8 cellular contexts compared by ENCODE assay signal in genomic region chr2:10080536-10081304, GRCh38. TPM values are rescaled to one million over a fixed set of nuclear protein-coding genes. Genes with fewer than 3 reads are reported as not detected.
DNase-seq lines count a peak whose midpoint lies in the region; ATAC-seq and TF ChIP-seq lines count a peak whose summit lies in the region.

No MANE protein-coding gene starts in this region.

- H3K9me1 ChIP-seq in IMR-90 (ENCODE audit: insufficient read depth, low read length), result no peaks in the 10 kb centered on the region; the same call in 1 of the 2 replicates

- dilution Hi-C loops in IMR-90 (cut with HindIII; ENCODE audit: low sequenced_read_pairs, unreplicated experiment), result no loop called here

- H3K79me1 ChIP-seq in IMR-90 (ENCODE audit: low read depth in 1 of 2, low read length in 2 of 2) (no peaks in the 10 kb centered on the region), neuronal stem cell (ENCODE audit: low read depth, low read length) (no peaks in the 10 kb centered on the region)

- no peak overlapping the region for H2BK120ac ChIP-seq in IMR-90 (ENCODE audit: low read depth, low read length)
- no peak overlapping the region for H2BK120ac ChIP-seq in neuronal stem cell (ENCODE audit: low read depth, low read length)

- H2BK5ac ChIP-seq in IMR-90 (ENCODE audit: low read depth, low read length, poor library complexity, severe bottlenecking) (no peak overlapping the region), neuronal stem cell (ENCODE audit: low read length) (no peak overlapping the region)

- H2BK12ac ChIP-seq in neuronal stem cell (ENCODE audit: low read length), result no peak overlapping the region

- H3K4me1 ChIP-seq in IMR-90 (ENCODE audit: control insufficient read depth, insufficient read depth, low read length) (0 out of 2 replicates have a peak, but pooled peaks cover 2% of the 10 kb centered on the region), colonic mucosa (peaks cover 5% of the 10 kb centered on the region), neuronal stem cell (ENCODE audit: control insufficient read depth in 2 of 2, insufficient read depth in 1 of 2, low read depth in 1 of 2, low read length in 2 of 2) (peaks cover 3 to 5% of the 10 kb centered on the region in 2 donors), adrenal gland (replicated peaks in 1 of 2) (peaks cover 0 to 15% of the 10 kb centered on the region in 2 donors)

- peaks cover 66% of the 10 kb centered on the region for H3K27me3 ChIP-seq in IMR-90 (ENCODE audit: control insufficient read depth, insufficient read depth, low read length)
- H3K27me3 ChIP-seq in colonic mucosa, result peaks cover 40% of the 10 kb centered on the region
- peaks cover 9 to 90% (median 42%) of the 10 kb centered on the region in 3 experiments for H3K27me3 ChIP-seq in neuronal stem cell (ENCODE audit: control insufficient read depth in 3 of 3, insufficient read depth in 3 of 3, low read depth in 1 of 3, low read length in 3 of 3)
- H3K27me3 ChIP-seq in adrenal gland, result peaks cover 39% of the 10 kb centered on the region

- no peak for TF ChIP-seq CTCF in IMR-90 (conservative IDR thresholded peaks at IDR 0.05; ENCODE audit: low read depth, low read length)
- no peak for TF ChIP-seq CTCF in colonic mucosa (IDR thresholded peaks at IDR 0.05)
- no peak for TF ChIP-seq CTCF in adrenal gland (IDR thresholded peaks at IDR 0.05)

- H3K18ac ChIP-seq in IMR-90 (ENCODE audit: low read depth, low read length) (no peak overlapping the region), neuronal stem cell (ENCODE audit: low read length) (peak overlapping the region; percentile 71)

- TF ChIP-seq RAD21 in IMR-90 (IDR thresholded peaks at IDR 0.05; ENCODE audit: low read length), result no peak

- no peak overlapping the region for H3K4me2 ChIP-seq in IMR-90 (ENCODE audit: low read depth, low read length)
- H3K4me2 ChIP-seq in neuronal stem cell (ENCODE audit: insufficient read depth, low read length, poor library complexity, severe bottlenecking), result peak overlapping the region; percentile 48

- 0% methylated on average over 8 of the region's 45 CpGs; no CpG with 5 or more reads in 1 of the 2 experiments for WGBS in IMR-90 (ENCODE audit: extremely low coverage in 2 of 2, insufficient read length in 1 of 2), 2 experiments
- WGBS in neuronal stem cell (ENCODE audit: extremely low coverage in 2 of 2, insufficient read length in 2 of 2, insufficient replicate concordance in 1 of 2), 2 donors, result no CpG with 5 or more reads among the region's 45 CpGs
- WGBS in adrenal gland, 4 donors, result 9 to 46% (median 11%) methylated on average over 10 to 45 of the region's 45 CpGs

- H3K4me3 ChIP-seq in IMR-90 (ENCODE audit: insufficient read depth, low read depth, low read length) (no peak overlapping the region; the same call in 1 of the 2 replicates), colonic mucosa (peak overlapping the region; percentile 35), neuronal stem cell (ENCODE audit: low read length in 2 of 2) (peak overlapping the region in 1 of 2 donors; percentile 52), adrenal gland (peak overlapping the region in 1 of 4 donors; percentile 83)

- H2BK15ac ChIP-seq in IMR-90 (ENCODE audit: low read depth, low read length) (no peak overlapping the region), neuronal stem cell (ENCODE audit: low read length) (peak overlapping the region; percentile 60)

- H3K4ac ChIP-seq in IMR-90 (ENCODE audit: low read depth, low read length), result no peak overlapping the region
- no peak overlapping the region for H3K4ac ChIP-seq in neuronal stem cell (ENCODE audit: low read length)

- no peak overlapping the region for H3K23ac ChIP-seq in IMR-90 (ENCODE audit: low read depth, low read length)
- H3K23ac ChIP-seq in neuronal stem cell (ENCODE audit: low read depth, low read length, poor library complexity), result peak overlapping the region; percentile 82

- H3K9ac ChIP-seq in IMR-90 (ENCODE audit: low read depth, low read length) (no peak overlapping the region), colonic mucosa (ENCODE audit: low read depth in 2 of 2, low read length in 2 of 2) (peak overlapping the region in 1 of 2 donors; percentile 7), neuronal stem cell (ENCODE audit: low read depth, low read length, poor library complexity) (peak overlapping the region; percentile 74)

- H3K27ac ChIP-seq in IMR-90 (ENCODE audit: insufficient read depth, low read length) (no peak overlapping the region), colonic mucosa (no peak overlapping the region), neuronal stem cell (replicated peaks; ENCODE audit: low read length) (no peak overlapping the region), adrenal gland (peak overlapping the region in 1 of 5 donors; percentile 80)

- H4K8ac ChIP-seq in IMR-90 (ENCODE audit: low read depth in 2 of 2, low read length in 2 of 2) (no peak overlapping the region), neuronal stem cell (ENCODE audit: low read depth, low read length) (no peak overlapping the region)

- H4K5ac ChIP-seq in IMR-90 (ENCODE audit: low read depth, low read length), result no peak overlapping the region

- H2AFZ ChIP-seq in IMR-90 (replicated peaks; ENCODE audit: low read length, poor library complexity) (peak overlapping the region; percentile 25), neuronal stem cell (ENCODE audit: low read length) (peak overlapping the region; percentile 90)

- intact Hi-C loops in IMR-90 (cut with micrococcal nuclease) (no loop called here), colonic mucosa (cut with DNase I) (no loop called here), adrenal gland (cut with DNase I) (no loop called here)

- H3K36me3 ChIP-seq in IMR-90 (ENCODE audit: control insufficient read depth, insufficient read depth, low read length) (no peaks in the 10 kb centered on the region), colonic mucosa (no peaks in the 10 kb centered on the region), neuronal stem cell (replicated peaks in 1 of 2; ENCODE audit: control insufficient read depth in 2 of 2, insufficient read depth in 2 of 2, low read length in 2 of 2) (no peaks in the 10 kb centered on the region), adrenal gland (replicated peaks in 1 of 2) (no peaks in the 10 kb centered on the region)

- no TSS peak for BruUV-seq in IMR-90 (replicated peaks; lab: Mats Ljungman, UMichigan)

- no peak overlapping the region for H4K91ac ChIP-seq in IMR-90 (ENCODE audit: insufficient read depth, low read depth, low read length)
- no peak overlapping the region for H4K91ac ChIP-seq in neuronal stem cell (ENCODE audit: low read depth, low read length, poor library complexity)

- H3K9me3 ChIP-seq in IMR-90 (ENCODE audit: control insufficient read depth, insufficient read depth, low read length), result no peaks in the 10 kb centered on the region
- no peaks in the 10 kb centered on the region for H3K9me3 ChIP-seq in colonic mucosa
- no peaks in the 10 kb centered on the region for H3K9me3 ChIP-seq in neuronal stem cell (replicated peaks in 1 of 2; ENCODE audit: control insufficient read depth in 2 of 2, insufficient read depth in 1 of 2, low read depth in 1 of 2, low read length in 2 of 2)
- H3K9me3 ChIP-seq in adrenal gland (replicated peaks in 1 of 3), result no peaks in the 10 kb centered on the region

- TF ChIP-seq POLR2A in IMR-90 (IDR thresholded peaks at IDR 0.05; ENCODE audit: low read depth, low read length) (no peak), adrenal gland (IDR thresholded peaks at IDR 0.05) (no peak)

- POLR2A ChIA-PET in IMR-90 (lab: Charles Lee; ENCODE audit: unreplicated experiment), result no interaction called here

- in situ Hi-C loops in IMR-90 (cut with MboI; ENCODE audit: low sequenced_read_pairs), result no loop called here

- H4K20me1 ChIP-seq in IMR-90 (ENCODE audit: insufficient read depth, low read length), result 0 out of 2 replicates have a peak, but pooled peaks cover 3% of the 10 kb centered on the region

- peak; percentile 16 for DNase-seq in stimulated activated CD4-positive, alpha-beta T cell treated with anti-CD3 and anti-CD28 coated beads, Interleukin-15, amount 100 ng/mL, for 24 hours
- DNase-seq in stimulated activated CD4-positive, alpha-beta T cell treated with anti-CD3 and anti-CD28 coated beads, Interleukin-4, amount 100 ng/mL, for 24 hours, result no peak
- DNase-seq in IMR-90 (no peak), colonic mucosa (no peak), neuronal stem cell (ENCODE audit: low spot score) (no peak), adrenal gland (no peak)
- no peak for DNase-seq in NK-92 treated with Interleukin-12 subunit alpha and Interleukin-12 subunit beta, amount 100 ng/mL, for 24 hours (lab: John Stamatoyannopoulos, UW)

- H2AK5ac ChIP-seq in IMR-90 (ENCODE audit: low read depth, low read length), result no peak overlapping the region
- H2AK5ac ChIP-seq in neuronal stem cell (ENCODE audit: low read depth, low read length), result no peak overlapping the region

- ATAC-seq in IMR-90 (ENCODE audit: low read depth) (no peak), HG03442 (IDR thresholded peaks at IDR 0.05; ENCODE audit: unreplicated experiment) (no peak)

- no peak overlapping the region for H2AK9ac ChIP-seq in IMR-90 (replicated peaks; ENCODE audit: low read depth, low read length, poor library complexity)

- H3K14ac ChIP-seq in IMR-90 (replicated peaks; ENCODE audit: low read depth, low read length), result no peak overlapping the region
- no peak overlapping the region for H3K14ac ChIP-seq in neuronal stem cell (ENCODE audit: low read length)

- H2BK20ac ChIP-seq in IMR-90 (ENCODE audit: low read depth, low read length), result no peak overlapping the region

- H3K56ac ChIP-seq in IMR-90 (ENCODE audit: extremely low read depth, insufficient read depth, low read length), result no peak overlapping the region

- CTCF ChIA-PET in IMR-90 (lab: Yijun Ruan, JAX), result no interaction called here

RNA-seq across cellular contexts. Expression of gene CYS1, which starts 0.5 kb away (rescaled TPM):
- under 0.01 and 0.28 TPM in 2 replicates for total RNA-seq in IMR-90 (2012; rRNA removed)
- 0.12 and 0.17 TPM in 2 replicates for polyA plus RNA-seq in IMR-90 (2012; rRNA removed)
- polyA plus RNA-seq in IMR-90 (2012; cell fraction: cytosol; rRNA removed), result 0.17 and 0.27 TPM in 2 replicates
- polyA plus RNA-seq in IMR-90 (2012; cell fraction: nucleus; rRNA removed; ENCODE audit: low replicate concordance), result 0.06 and 0.14 TPM in 2 replicates
- 1 to 10 TPM in 1 of 2 donors, under 1 TPM in 1; 0.52 to 2.5 TPM for total RNA-seq in colonic mucosa
- polyA plus RNA-seq in neuronal stem cell (2013, experiment 1 of 2), result 0.26 TPM
- 0.24 TPM for polyA plus RNA-seq in neuronal stem cell (2013, experiment 2 of 2)
- total RNA-seq in adrenal gland, result 1 to 10 TPM in 6 of 8 donors, under 1 TPM in 2; 0.18 to 3.6 (median 1.6) TPM
- 1 to 10 TPM in 1 of 3 donors, under 1 TPM in 2; 0.05 to 1.1 (median 0.48) TPM for polyA plus RNA-seq in adrenal gland

RNA-seq across cellular contexts. Expression of gene KLF11, which starts 37.4 kb away (rescaled TPM):
- total RNA-seq in IMR-90 (2012; rRNA removed) (2.0 and 2.2 TPM in 2 replicates), colonic mucosa (10 to 100 TPM in 1 of 2 donors, 1 to 10 TPM in 1; 6.6 to 11.2 TPM), adrenal gland (10 to 100 TPM; 20.9 to 75.7 (median 29.5) TPM)
- polyA plus RNA-seq in IMR-90 (2012; rRNA removed) (2.4 and 2.5 TPM in 2 replicates), adrenal gland (10 to 100 TPM in 1 of 3 donors, 1 to 10 TPM in 2; 6.8 to 21.5 (median 8.5) TPM)
- 2.4 TPM in 2 replicates for polyA plus RNA-seq in IMR-90 (2012; cell fraction: cytosol; rRNA removed)
- 2.3 and 3.4 TPM in 2 replicates for polyA plus RNA-seq in IMR-90 (2012; cell fraction: nucleus; rRNA removed; ENCODE audit: low replicate concordance)
- polyA plus RNA-seq in neuronal stem cell (2013, experiment 1 of 2), result 3.0 TPM
- polyA plus RNA-seq in neuronal stem cell (2013, experiment 2 of 2), result 2.9 TPM

RNA-seq across cellular contexts. Expression of gene RRM2, which starts 41.8 kb away (rescaled TPM):
- total RNA-seq in IMR-90 (2012; rRNA removed) (53.6 and 75.5 TPM in 2 replicates), colonic mucosa (100 to 1,000 TPM in 1 of 2 donors, 10 to 100 TPM in 1; 54.3 to 216 TPM), adrenal gland (1 to 10 TPM; 2.0 to 6.5 (median 3.8) TPM)
- polyA plus RNA-seq in IMR-90 (2012; rRNA removed) (68.5 and 112 TPM in 2 replicates), adrenal gland (1 to 10 TPM in 2 of 3 donors, under 1 TPM in 1; 0.67 to 7.5 (median 2.9) TPM)
- 34.6 and 66.1 TPM in 2 replicates for polyA plus RNA-seq in IMR-90 (2012; cell fraction: cytosol; rRNA removed)
- polyA plus RNA-seq in IMR-90 (2012; cell fraction: nucleus; rRNA removed; ENCODE audit: low replicate concordance), result 18.3 and 62.2 TPM in 2 replicates
- polyA plus RNA-seq in neuronal stem cell (2013, experiment 1 of 2), result 66.4 TPM
- polyA plus RNA-seq in neuronal stem cell (2013, experiment 2 of 2), result 69.3 TPM
